ENCODE assay signal across 10 cellular contexts in the genomic region with DNA sequence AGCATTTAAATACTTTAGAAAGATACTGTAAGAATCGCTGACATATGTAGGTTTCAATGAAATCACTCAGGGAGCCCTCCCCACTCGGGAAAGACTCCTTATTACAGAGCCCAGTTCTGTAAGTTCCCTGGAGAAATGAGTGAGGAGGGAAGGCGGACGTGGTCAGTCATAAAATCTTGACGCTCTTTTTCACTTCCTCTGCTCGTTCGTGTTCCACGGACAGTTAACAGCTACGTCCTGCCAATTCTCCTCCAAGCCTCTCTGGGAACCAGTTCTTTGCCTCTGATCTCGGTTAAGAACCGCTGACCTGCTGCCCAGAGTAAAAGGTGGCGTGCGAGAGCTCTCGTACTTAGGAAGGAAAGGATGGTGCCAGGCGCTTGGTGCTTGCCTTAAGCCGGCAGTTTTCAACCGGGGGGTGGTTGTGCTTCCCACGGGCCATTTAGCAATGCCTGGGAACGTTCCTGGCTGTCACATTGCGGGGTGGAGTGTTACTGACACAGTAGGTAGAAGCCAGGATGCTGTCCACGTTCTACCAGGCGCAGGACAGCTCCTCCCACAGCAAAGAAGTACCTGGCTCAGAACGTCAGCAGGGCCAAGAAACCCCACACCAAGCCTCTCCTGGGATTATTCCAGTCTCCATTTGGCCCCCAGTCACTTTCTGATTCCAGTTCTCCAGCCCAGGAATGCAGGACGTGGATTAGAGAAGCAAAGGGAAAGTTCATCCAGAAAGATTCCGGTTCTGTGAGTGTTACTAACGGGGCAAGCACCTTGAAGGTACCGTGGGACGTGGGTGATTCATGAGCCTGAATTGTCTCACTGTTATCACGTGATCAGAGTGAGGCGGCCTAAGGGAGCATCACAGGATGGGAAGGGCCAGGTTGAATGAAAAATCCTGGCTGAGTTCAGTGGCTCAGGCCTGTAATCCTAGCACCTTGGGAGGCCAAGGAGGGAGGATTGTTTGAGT.
DNase-seq lines count a peak whose midpoint lies in the region; ATAC-seq, FAIRE-seq and TF ChIP-seq lines count a peak whose summit lies in the region.
"Had no signal": no experiment of that assay in that cellular context is flagged by ENCODE, and none has a peak within 500 bp of the region (broad histone marks: within the 10 kb centered on the region; RNA-seq: fewer than 3 reads in every experiment).

No MANE protein-coding gene starts in this region.

- TF ChIP-seq CTCF in bronchial epithelial cell (IDR thresholded peaks at IDR 0.05; ENCODE audit: insufficient read depth, low read length, severe bottlenecking), result no peak
- TF ChIP-seq CTCF in right lobe of liver (IDR thresholded peaks at IDR 0.05), result no peak
- TF ChIP-seq CTCF in thyroid gland (IDR thresholded peaks at IDR 0.05), result no peak

- whole genome bisulfite sequencing in right lobe of liver (ENCODE audit: insufficient coverage, low coverage, low lambda C conversion rate, missing lambda C conversion rate), result 56% methylated on average over 21 of the region's 30 CpGs
- 57% methylated on average over 29 to 30 of the region's 30 CpGs for WGBS in thyroid gland, 2 donors

- ATAC-seq in right lobe of liver (peak in 2 of 4 donors; percentile 15 to 26), GM19452 (IDR thresholded peaks at IDR 0.05; ENCODE audit: unreplicated experiment) (no peak)

- peak; percentile 97 for FAIRE-seq in bronchial epithelial cell (lab: Jason Lieb, UNC)
- FAIRE-seq: pancreas had no signal

- no peaks in the 10 kb centered on the region for H3K27me3 ChIP-seq in bronchial epithelial cell (ENCODE audit: control insufficient read depth, insufficient read depth, low read length)
- H3K27me3 ChIP-seq in right lobe of liver, result no peaks in the 10 kb centered on the region
- H3K27me3 ChIP-seq in thyroid gland, result no peaks in the 10 kb centered on the region
- H3K27me3 ChIP-seq: pancreas had no signal

- peak; percentile 97 for DNase-seq in HPDE6-E6E7 (ENCODE audit: extremely low spot score)
- peak; percentile 95 for DNase-seq in bronchial epithelial cell (ENCODE audit: low read depth)
- no peak for DNase-seq in right lobe of liver
- DNase-seq in thyroid gland, result no peak
- DNase-seq in NCI-H1436 treated with DMSO at 0.1 percent for 48 hours (lab: John Stamatoyannopoulos, UW), result no peak
- DNase-seq in T-helper 2 cell, result no peak
- no peak for DNase-seq in stimulated activated CD4-positive, alpha-beta T cell treated with anti-CD3 and anti-CD28 coated beads, Interleukin-4, amount 100 ng/mL, for 1 hour
- DNase-seq: foreskin melanocyte, pancreas had no signal

- no peaks in the 10 kb centered on the region for H3K36me3 ChIP-seq in bronchial epithelial cell (ENCODE audit: control insufficient read depth, insufficient read depth, low read length)
- H3K36me3 ChIP-seq in right lobe of liver, result no peaks in the 10 kb centered on the region
- H3K36me3 ChIP-seq in thyroid gland, result no peaks in the 10 kb centered on the region
- H3K36me3 ChIP-seq: pancreas had no signal

- H3K4me1 ChIP-seq in right lobe of liver (no peaks in the 10 kb centered on the region), thyroid gland (peaks cover 0 to 18% of the 10 kb centered on the region in 2 donors)

- no peak for TF ChIP-seq POLR2A in right lobe of liver (IDR thresholded peaks at IDR 0.05)
- no peak for TF ChIP-seq POLR2A in thyroid gland (IDR thresholded peaks at IDR 0.05)

- peak overlapping the region in 2 of 3 donors; percentile 15 to 18 for H3K27ac ChIP-seq in right lobe of liver
- peak overlapping the region in 2 of 3 donors; percentile 39 to 56 for H3K27ac ChIP-seq in thyroid gland

- intact Hi-C loops in right lobe of liver (cut with DNase I) (no loop called here), thyroid gland (cut with DNase I) (loop anchor here (10.0 kb wide), 1 partner anchor 65 kb away; no protein-coding TSS in a partner anchor)

- H3K9me3 ChIP-seq in right lobe of liver (no peaks in the 10 kb centered on the region), thyroid gland (no peaks in the 10 kb centered on the region)
- H3K9me3 ChIP-seq: pancreas had no signal

- no peak overlapping the region for H3K4me3 ChIP-seq in bronchial epithelial cell (ENCODE audit: low read depth, low read length)
- no peak overlapping the region for H3K4me3 ChIP-seq in right lobe of liver
- H3K4me3 ChIP-seq in thyroid gland (replicated peaks in 1 of 3), result no peak overlapping the region
- H3K4me3 ChIP-seq: pancreas had no signal

Comparison
In these comparisons a context has a peak if more than half of its experiments do, and no peak if none do; other contexts are left out.
1. DNase-seq: peak in HPDE6-E6E7 (single experiment) and bronchial epithelial cell (single experiment); none in right lobe of liver (0 of 3), thyroid gland (0 of 2), NCI-H1436 treated with DMSO at 0.1 percent for 48 hours (single experiment), T-helper 2 cell (0 of 5) and stimulated activated CD4-positive, alpha-beta T cell treated with anti-CD3 and anti-CD28 coated beads, Interleukin-4, amount 100 ng/mL, for 1 hour (single experiment).